ENCODE assay signal across 8 cellular contexts in the genomic region with DNA sequence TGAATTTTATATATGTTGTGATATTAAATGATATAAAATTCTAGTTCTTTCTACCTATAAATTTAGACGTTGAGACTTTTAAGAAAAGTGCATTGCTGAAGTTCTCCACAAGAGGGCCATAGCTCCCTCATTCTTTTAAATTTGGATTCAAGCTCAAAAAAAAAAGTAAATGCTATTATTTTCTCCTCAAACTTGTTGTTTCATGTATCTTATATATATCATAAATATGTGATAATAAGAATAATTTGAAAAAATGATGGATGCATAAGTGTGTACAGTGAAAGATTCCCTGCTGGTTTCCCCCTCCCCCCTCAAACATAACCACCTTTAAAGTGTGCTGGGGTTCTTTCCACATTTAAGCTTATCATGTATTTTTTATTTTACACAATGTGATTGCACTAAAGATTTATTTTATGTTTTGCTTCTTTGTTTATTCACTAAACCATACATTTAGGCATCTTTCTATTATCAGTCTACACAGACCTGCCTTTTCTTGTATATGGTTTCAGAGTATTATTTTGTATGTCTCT.
DNase-seq lines count a peak whose midpoint lies in the region; ATAC-seq, FAIRE-seq and TF ChIP-seq lines count a peak whose summit lies in the region.

No MANE protein-coding gene starts in this region.

- peak; percentile 87 for TF ChIP-seq CTCF in 22Rv1 (IDR thresholded peaks at IDR 0.05)

- no peak overlapping the region for H3K27ac ChIP-seq in 22Rv1

- no peak for ATAC-seq in GM19328 (IDR thresholded peaks at IDR 0.05; ENCODE audit: unreplicated experiment)
- no peak for ATAC-seq in HG03439 (IDR thresholded peaks at IDR 0.05; ENCODE audit: unreplicated experiment)
- ATAC-seq in GM21381 (IDR thresholded peaks at IDR 0.05; ENCODE audit: unreplicated experiment): no peak

- FAIRE-seq in endometrium (lab: Jason Lieb, UNC): peak; percentile 94

- DNase-seq in EL: peak; percentile 17
- peak; percentile 38 for DNase-seq in NCI-H2196 (lab: John Stamatoyannopoulos, UW; ENCODE audit: unreplicated experiment)
- peak; percentile 58 for DNase-seq in renal cortical epithelial cell (ENCODE audit: low read depth)
